ENCODE assay signal across 1 cellular context in genomic region chr16:1445518-1446197, GRCh38.
TF ChIP-seq lines count a peak whose summit lies in the region.

No MANE protein-coding gene starts in this region.

TF ChIP-seq in K562, 482 proteins besides CTCF, POLR2A, EP300 and RAD21:
- TF ChIP-seq STAT5A (IDR thresholded peaks at IDR 0.05; ENCODE audit: borderline replicate concordance, low read length), result no peak
- TF ChIP-seq TCF7L2 (IDR thresholded peaks at IDR 0.05; ENCODE audit: low read depth, low read length), result no peak
- TF ChIP-seq, protein P1, sequence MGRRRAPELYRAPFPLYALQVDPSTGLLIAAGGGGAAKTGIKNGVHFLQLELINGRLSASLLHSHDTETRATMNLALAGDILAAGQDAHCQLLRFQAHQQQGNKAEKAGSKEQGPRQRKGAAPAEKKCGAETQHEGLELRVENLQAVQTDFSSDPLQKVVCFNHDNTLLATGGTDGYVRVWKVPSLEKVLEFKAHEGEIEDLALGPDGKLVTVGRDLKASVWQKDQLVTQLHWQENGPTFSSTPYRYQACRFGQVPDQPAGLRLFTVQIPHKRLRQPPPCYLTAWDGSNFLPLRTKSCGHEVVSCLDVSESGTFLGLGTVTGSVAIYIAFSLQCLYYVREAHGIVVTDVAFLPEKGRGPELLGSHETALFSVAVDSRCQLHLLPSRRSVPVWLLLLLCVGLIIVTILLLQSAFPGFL (CRISPR knock-in tag; IDR thresholded peaks at IDR 0.05), result no peak
- TF ChIP-seq ZBTB5 (IDR thresholded peaks at IDR 0.05), result no peak
- TF ChIP-seq, protein P2, sequence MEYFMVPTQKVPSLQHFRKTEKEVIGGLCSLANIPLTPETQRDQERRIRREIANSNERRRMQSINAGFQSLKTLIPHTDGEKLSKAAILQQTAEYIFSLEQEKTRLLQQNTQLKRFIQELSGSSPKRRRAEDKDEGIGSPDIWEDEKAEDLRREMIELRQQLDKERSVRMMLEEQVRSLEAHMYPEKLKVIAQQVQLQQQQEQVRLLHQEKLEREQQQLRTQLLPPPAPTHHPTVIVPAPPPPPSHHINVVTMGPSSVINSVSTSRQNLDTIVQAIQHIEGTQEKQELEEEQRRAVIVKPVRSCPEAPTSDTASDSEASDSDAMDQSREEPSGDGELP (CRISPR knock-in tag; IDR thresholded peaks at IDR 0.05; ENCODE audit: borderline replicate concordance), result no peak
- no peak for TF ChIP-seq TEAD1 (CRISPR knock-in tag; IDR thresholded peaks at IDR 0.05)
- TF ChIP-seq CSDE1 (IDR thresholded peaks at IDR 0.05), result no peak
- no peak for TF ChIP-seq HOXB6 (CRISPR knock-in tag; IDR thresholded peaks at IDR 0.05; ENCODE audit: borderline replicate concordance)
- no peak for TF ChIP-seq ELK3 (CRISPR knock-in tag; IDR thresholded peaks at IDR 0.05)
- no peak for TF ChIP-seq ZNF146 (CRISPR knock-in tag; IDR thresholded peaks at IDR 0.05; ENCODE audit: unreplicated experiment)
- TF ChIP-seq TEAD4 (IDR thresholded peaks at IDR 0.05; ENCODE audit: low read length), result no peak
- no peak for TF ChIP-seq TEAD4 (CRISPR knock-in tag; IDR thresholded peaks at IDR 0.05; ENCODE audit: borderline replicate concordance)
